ENCODE assay signal across 20 cellular contexts in genomic region chr4:174193438-174194015, GRCh38.
DNase-seq lines count a peak whose midpoint lies in the region; ATAC-seq and TF ChIP-seq lines count a peak whose summit lies in the region.
"Had no signal": no experiment of that assay in that cellular context is flagged by ENCODE, and none has a peak within 500 bp of the region (broad histone marks: within the 10 kb centered on the region; RNA-seq: fewer than 3 reads in every experiment).

No MANE protein-coding gene starts in this region.

- no peak overlapping the region for H2BK5ac ChIP-seq in IMR-90 (ENCODE audit: low read depth, low read length, poor library complexity, severe bottlenecking)
- H2BK5ac ChIP-seq in mesenchymal stem cell (ENCODE audit: low read depth, low read length, poor library complexity, severe bottlenecking) = no peak overlapping the region

- H2AK5ac ChIP-seq in IMR-90 (ENCODE audit: low read depth, low read length) = no peak overlapping the region
- no peak overlapping the region for H2AK5ac ChIP-seq in mesenchymal stem cell (ENCODE audit: low read length, severe bottlenecking)

- H3K79me1 ChIP-seq in IMR-90 (ENCODE audit: low read depth in 1 of 2, low read length in 2 of 2) (no peaks in the 10 kb centered on the region), mesenchymal stem cell (replicated peaks; ENCODE audit: low read length, poor library complexity, severe bottlenecking) (no peaks in the 10 kb centered on the region)

- H3K9ac ChIP-seq in IMR-90 (ENCODE audit: low read depth, low read length) (no peak overlapping the region), mesenchymal stem cell (ENCODE audit: low read length) (no peak overlapping the region)

- H2BK15ac ChIP-seq in IMR-90 (ENCODE audit: low read depth, low read length) = no peak overlapping the region
- no peak overlapping the region for H2BK15ac ChIP-seq in mesenchymal stem cell (ENCODE audit: low read depth, poor library complexity, severe bottlenecking)

- H4K20me1 ChIP-seq in IMR-90 (ENCODE audit: insufficient read depth, low read length) = no peaks in the 10 kb centered on the region

- no peak overlapping the region for H4K91ac ChIP-seq in IMR-90 (ENCODE audit: insufficient read depth, low read depth, low read length)
- H4K91ac ChIP-seq in mesenchymal stem cell (ENCODE audit: low read length) = no peak overlapping the region

- H3K9me3 ChIP-seq in IMR-90 (ENCODE audit: control insufficient read depth, insufficient read depth, low read length) = no peaks in the 10 kb centered on the region
- no peaks in the 10 kb centered on the region for H3K9me3 ChIP-seq in mesenchymal stem cell (ENCODE audit: control insufficient read depth, low read length)
- H3K9me3 ChIP-seq: MG63 had no signal

- no peaks in the 10 kb centered on the region for H3K9me1 ChIP-seq in IMR-90 (ENCODE audit: insufficient read depth, low read length)

- H3K4me1 ChIP-seq in IMR-90 (ENCODE audit: control insufficient read depth, insufficient read depth, low read length) (no peaks in the 10 kb centered on the region), mesenchymal stem cell (ENCODE audit: control insufficient read depth, insufficient read depth, low read depth, low read length) (no peaks in the 10 kb centered on the region)

- TF ChIP-seq RAD21 in IMR-90 (IDR thresholded peaks at IDR 0.05; ENCODE audit: low read length) = no peak

- H2BK120ac ChIP-seq in IMR-90 (ENCODE audit: low read depth, low read length) (no peak overlapping the region), mesenchymal stem cell (ENCODE audit: low read depth, low read length) (no peak overlapping the region)

- no peak overlapping the region for H2BK12ac ChIP-seq in mesenchymal stem cell (ENCODE audit: low read length in 2 of 2)

- H2AFZ ChIP-seq in IMR-90 (replicated peaks; ENCODE audit: low read length, poor library complexity) (no peak overlapping the region), mesenchymal stem cell (ENCODE audit: low read depth, low read length) (no peak overlapping the region)

- TF ChIP-seq CTCF in Calu3 (IDR thresholded peaks at IDR 0.05; ENCODE audit: unreplicated experiment) = no peak
- no peak for TF ChIP-seq CTCF in IMR-90 (conservative IDR thresholded peaks at IDR 0.05; ENCODE audit: low read depth, low read length)

- no peak overlapping the region for H3K4me3 ChIP-seq in IMR-90 (ENCODE audit: insufficient read depth, low read depth, low read length)
- H3K4me3 ChIP-seq in mesenchymal stem cell (ENCODE audit: insufficient read depth in 1 of 2, low read depth in 1 of 2, low read length in 2 of 2) = no peak overlapping the region
- H3K4me3 ChIP-seq: MG63 had no signal

- H3K27ac Mint-ChIP-seq in Calu3 (ENCODE audit: unreplicated experiment) = no peak overlapping the region
- H3K27ac Mint-ChIP-seq: CD4-positive, alpha-beta T cell; T-cell had no signal

- H3K18ac ChIP-seq in IMR-90 (ENCODE audit: low read depth, low read length) (no peak overlapping the region), mesenchymal stem cell (ENCODE audit: low read depth in 1 of 2, low read length in 2 of 2) (no peak overlapping the region)

- H3K14ac ChIP-seq in IMR-90 (replicated peaks; ENCODE audit: low read depth, low read length) (no peak overlapping the region), mesenchymal stem cell (ENCODE audit: low read length in 2 of 2) (no peak overlapping the region)

- peaks cover 7% of the 10 kb centered on the region for H3K4me1 Mint-ChIP-seq in Calu3 (ENCODE audit: low read depth, unreplicated experiment)
- H3K4me1 Mint-ChIP-seq: T-cell had no signal

- H3K9me3 Mint-ChIP-seq in Calu3 (ENCODE audit: low read depth, unreplicated experiment) = no peaks in the 10 kb centered on the region
- H3K9me3 Mint-ChIP-seq: CD4-positive, alpha-beta T cell; T-cell had no signal

- in situ Hi-C loops in IMR-90 (cut with MboI; ENCODE audit: low sequenced_read_pairs) = no loop called here

- TF ChIP-seq POLR2A in IMR-90 (IDR thresholded peaks at IDR 0.05; ENCODE audit: low read depth, low read length) = no peak

- CTCF ChIA-PET in Calu3 (lab: Charles Lee) (no interaction called here), IMR-90 (lab: Yijun Ruan, JAX) (no interaction called here)

- no peak for ATAC-seq in IMR-90 (ENCODE audit: low read depth)
- ATAC-seq: T-cell had no signal

- dilution Hi-C loops in IMR-90 (cut with HindIII; ENCODE audit: low sequenced_read_pairs, unreplicated experiment) = no loop called here

- no peaks in the 10 kb centered on the region for H3K36me3 ChIP-seq in IMR-90 (ENCODE audit: control insufficient read depth, insufficient read depth, low read length)
- no peaks in the 10 kb centered on the region for H3K36me3 ChIP-seq in mesenchymal stem cell (ENCODE audit: control insufficient read depth in 1 of 2, insufficient read depth in 2 of 2, low read depth in 1 of 2, low read length in 2 of 2)
- H3K36me3 ChIP-seq: MG63 had no signal

- no peak overlapping the region for H4K8ac ChIP-seq in IMR-90 (ENCODE audit: low read depth in 2 of 2, low read length in 2 of 2)
- no peak overlapping the region for H4K8ac ChIP-seq in mesenchymal stem cell (ENCODE audit: low read length)

- no peak overlapping the region for H3K27ac ChIP-seq in IMR-90 (ENCODE audit: insufficient read depth, low read length)
- H3K27ac ChIP-seq in mesenchymal stem cell (ENCODE audit: low read length, poor library complexity, severe bottlenecking) = no peak overlapping the region

- H2AK9ac ChIP-seq in IMR-90 (replicated peaks; ENCODE audit: low read depth, low read length, poor library complexity) = no peak overlapping the region

- no peak overlapping the region for H2BK20ac ChIP-seq in IMR-90 (ENCODE audit: low read depth, low read length)

- DNase-seq in Calu3 = peak; percentile 2
- DNase-seq in IMR-90 = peak; percentile 7
- peak; percentile 44 for DNase-seq in amniotic epithelial cell (ENCODE audit: low read depth)
- DNase-seq in mesenchymal stem cell = peak; percentile 25
- DNase-seq in T-helper 1 cell = no peak
- DNase-seq in NCI-H69 (lab: John Stamatoyannopoulos, UW) = no peak
- DNase-seq in cerebellar cortex (ENCODE audit: low spot score) = no peak
- DNase-seq in NCI-H1417 (lab: John Stamatoyannopoulos, UW) = no peak
- DNase-seq: CD4-positive, alpha-beta T cell; DND-41; H7; Karpas-422; MG63; NCI-H1105 treated with DMSO at 0.1 percent for 48 hours; NCI-H1930; NCI-H2171; NCI-H446 treated with DMSO at 0.1 percent for 48 hours; NCI-H748 treated with DMSO at 0.1 percent for 48 hours; OCI-M1; T-cell had no signal

- H3K36me3 Mint-ChIP-seq in Calu3 (ENCODE audit: insufficient read depth, unreplicated experiment) = no peaks in the 10 kb centered on the region
- H3K36me3 Mint-ChIP-seq: T-cell had no signal

- no peak overlapping the region for H3K56ac ChIP-seq in IMR-90 (ENCODE audit: extremely low read depth, insufficient read depth, low read length)

- no peaks in the 10 kb centered on the region for H3K27me3 Mint-ChIP-seq in Calu3 (ENCODE audit: unreplicated experiment)

- POLR2A ChIA-PET in IMR-90 (lab: Charles Lee; ENCODE audit: unreplicated experiment) = no interaction called here

- H3K4ac ChIP-seq in IMR-90 (ENCODE audit: low read depth, low read length) (no peak overlapping the region), mesenchymal stem cell (ENCODE audit: low read depth in 1 of 2, low read length in 2 of 2) (no peak overlapping the region)

- H3K23ac ChIP-seq in IMR-90 (ENCODE audit: low read depth, low read length) = no peak overlapping the region
- no peak overlapping the region for H3K23ac ChIP-seq in mesenchymal stem cell (ENCODE audit: low read length in 2 of 2)

- H4K5ac ChIP-seq in IMR-90 (ENCODE audit: low read depth, low read length) = no peak overlapping the region

- no CpG with 5 or more reads among the region's 3 CpGs for WGBS in IMR-90 (ENCODE audit: extremely low coverage in 2 of 2, insufficient read length in 1 of 2), 2 experiments
- no CpG with 5 or more reads among the region's 3 CpGs for WGBS in mesenchymal stem cell

- no peak overlapping the region for H3K4me3 Mint-ChIP-seq in Calu3 (ENCODE audit: low read depth, unreplicated experiment)
- H3K4me3 Mint-ChIP-seq: CD4-positive, alpha-beta T cell; T-cell had no signal

- no TSS peak for BruUV-seq in Calu3 (replicated peaks; lab: Mats Ljungman, UMichigan)
- BruUV-seq in IMR-90 (replicated peaks; lab: Mats Ljungman, UMichigan) = no TSS peak

- intact Hi-C loops in Calu3 (cut with micrococcal nuclease; ENCODE audit: unreplicated experiment) = no loop called here
- intact Hi-C loops in IMR-90 (cut with micrococcal nuclease) = no loop called here

- H3K27me3 ChIP-seq in IMR-90 (ENCODE audit: control insufficient read depth, insufficient read depth, low read length) (no peaks in the 10 kb centered on the region; the same call in 1 of the 2 replicates), mesenchymal stem cell (ENCODE audit: control insufficient read depth in 1 of 2, insufficient read depth in 1 of 2, low read length in 2 of 2) (no peaks in the 10 kb centered on the region)
- H3K27me3 ChIP-seq: MG63 had no signal

- H3K4me2 ChIP-seq in IMR-90 (ENCODE audit: low read depth, low read length) = no peak overlapping the region
- H3K4me2 ChIP-seq in mesenchymal stem cell (ENCODE audit: low read length, poor library complexity, severe bottlenecking) = no peak overlapping the region

TF ChIP-seq in IMR-90, 13 proteins besides CTCF, POLR2A, EP300 and RAD21 (continues in another document):
- no peak for TF ChIP-seq CEBPB (IDR thresholded peaks at IDR 0.05; ENCODE audit: low read depth, low read length)
- TF ChIP-seq, protein P1, sequence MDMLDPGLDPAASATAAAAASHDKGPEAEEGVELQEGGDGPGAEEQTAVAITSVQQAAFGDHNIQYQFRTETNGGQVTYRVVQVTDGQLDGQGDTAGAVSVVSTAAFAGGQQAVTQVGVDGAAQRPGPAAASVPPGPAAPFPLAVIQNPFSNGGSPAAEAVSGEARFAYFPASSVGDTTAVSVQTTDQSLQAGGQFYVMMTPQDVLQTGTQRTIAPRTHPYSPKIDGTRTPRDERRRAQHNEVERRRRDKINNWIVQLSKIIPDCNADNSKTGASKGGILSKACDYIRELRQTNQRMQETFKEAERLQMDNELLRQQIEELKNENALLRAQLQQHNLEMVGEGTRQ (IDR thresholded peaks at IDR 0.05; ENCODE audit: low read depth, low read length) = no peak
- no peak for TF ChIP-seq RFX5 (IDR thresholded peaks at IDR 0.05; ENCODE audit: low read depth, low read length)
- no peak for TF ChIP-seq RCOR1 (IDR thresholded peaks at IDR 0.05; ENCODE audit: insufficient replicate concordance, low read length)
- no peak for TF ChIP-seq NFE2L2 (IDR thresholded peaks at IDR 0.05; ENCODE audit: low read depth, low read length)
- TF ChIP-seq MXI1 (IDR thresholded peaks at IDR 0.05; ENCODE audit: borderline replicate concordance, low read depth, low read length) = no peak
- TF ChIP-seq MAFK (IDR thresholded peaks at IDR 0.05; ENCODE audit: low read depth, low read length) = no peak
- TF ChIP-seq SMC3 (IDR thresholded peaks at IDR 0.05; ENCODE audit: low read depth, low read length) = no peak

Comparison
In these comparisons a context has a peak if more than half of its experiments do, and no peak if none do; other contexts are left out.
1. DNase-seq: peak in Calu3 (single experiment), IMR-90 (single experiment), amniotic epithelial cell (single experiment) and mesenchymal stem cell (single experiment); none in T-helper 1 cell (0 of 5), NCI-H69 (single experiment), cerebellar cortex (single experiment) and NCI-H1417 (0 of 3).